In the genomic region with DNA sequence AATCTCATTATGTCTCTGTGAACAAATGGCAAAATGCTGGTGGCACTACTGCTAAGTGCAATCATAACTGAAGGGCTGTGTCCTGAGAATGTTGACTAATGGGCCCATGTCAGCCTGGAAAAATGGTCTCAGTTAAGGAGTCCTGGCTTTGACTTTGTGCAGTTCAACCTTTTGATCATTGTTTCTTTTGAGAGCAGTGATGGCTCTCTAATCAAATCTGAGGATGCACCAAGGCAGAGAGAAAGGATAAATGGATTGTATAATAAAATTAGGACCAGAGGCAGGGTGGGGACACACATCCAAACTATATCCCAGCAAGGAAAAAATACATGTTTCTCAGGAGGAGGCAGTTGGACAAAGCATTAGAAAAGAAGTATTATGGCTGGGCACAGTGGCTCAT, we compare ENCODE assay signal across 22 cellular contexts. TPM values are rescaled to one million over a fixed set of nuclear protein-coding genes. Genes with fewer than 3 reads are reported as not detected.
"Had no signal": no experiment of that assay in that cellular context is flagged by ENCODE, and none has a peak within 500 bp of the region (broad histone marks: within the 10 kb centered on the region; RNA-seq: fewer than 3 reads in every experiment).

No MANE protein-coding gene starts in this region.

- H3K27me3 Mint-ChIP-seq: naive B cell had no signal

- H3K4me1 ChIP-seq: colonic mucosa, esophagus muscularis mucosa, gastroesophageal sphincter, heart right ventricle, left ventricle myocardium inferior, lower lobe of right lung had no signal

- H3K4me3 Mint-ChIP-seq: mesothelial cell of epicardium, naive B cell had no signal

- H3K4me3 ChIP-seq: colonic mucosa, dorsolateral prefrontal cortex, esophagus muscularis mucosa, gastroesophageal sphincter, heart right ventricle, left ventricle myocardium inferior, lower lobe of right lung, mucosa of descending colon had no signal

- H3K27ac ChIP-seq: colonic mucosa, dorsolateral prefrontal cortex, esophagus muscularis mucosa, gastroesophageal sphincter, heart right ventricle, left ventricle myocardium inferior, lower lobe of right lung had no signal

- H3K27ac Mint-ChIP-seq: mesothelial cell of epicardium had no signal

- H3K36me3 Mint-ChIP-seq: mesothelial cell of epicardium, naive B cell had no signal

- H3K9me3 Mint-ChIP-seq: mesothelial cell of epicardium had no signal

- DNase-seq: colonic mucosa; dermis blood vessel endothelial cell; dorsolateral prefrontal cortex; effector CD4-positive, alpha-beta T cell; effector memory CD4-positive, alpha-beta T cell; foreskin keratinocyte; head of caudate nucleus; heart right ventricle; hippocampal formation; left cardiac atrium; left ventricle myocardium inferior; lower lobe of right lung; mesenchymal stem cell; mucosa of descending colon; naive B cell had no signal

- H3K27me3 ChIP-seq: colonic mucosa, dorsolateral prefrontal cortex, foreskin keratinocyte, gastroesophageal sphincter had no signal

- FAIRE-seq: endothelial cell of umbilical vein, frontal cortex, islet of Langerhans had no signal

- ATAC-seq: gastroesophageal sphincter, heart right ventricle, left cardiac atrium, lower lobe of right lung, mucosa of descending colon had no signal

- H3K9me3 ChIP-seq: colonic mucosa, esophagus muscularis mucosa, gastroesophageal sphincter, heart right ventricle, left ventricle myocardium inferior, lower lobe of right lung, mucosa of descending colon had no signal

- H3K36me3 ChIP-seq: colonic mucosa, esophagus muscularis mucosa, gastroesophageal sphincter, heart right ventricle, left ventricle myocardium inferior, lower lobe of right lung had no signal

RNA-seq across cellular contexts. Expression of gene SYN3, which starts 59.6 kb away (rescaled TPM):
- polyA plus RNA-seq: endothelial cell of umbilical vein, foreskin keratinocyte, keratinocyte had no signal
